In the genomic region with DNA sequence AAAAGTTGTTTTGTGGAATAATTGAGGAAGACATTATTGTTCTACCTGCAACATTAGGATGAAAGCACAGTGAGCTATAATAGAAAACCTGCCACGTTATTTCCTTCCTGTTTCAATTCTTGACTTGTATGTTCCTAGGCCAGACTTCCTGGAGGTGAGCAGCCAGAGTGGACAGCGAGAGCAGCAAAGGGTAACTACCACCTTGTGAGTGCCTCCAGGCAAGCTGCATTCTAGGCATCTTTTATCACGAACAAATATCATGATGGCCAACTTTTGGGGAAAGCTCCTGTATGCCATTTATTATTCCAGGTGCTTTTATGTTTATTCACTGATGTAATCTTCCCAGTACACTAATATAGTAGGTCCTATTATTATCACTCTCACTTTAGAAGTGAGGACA, we compare ENCODE assay signal across 1 cellular context.
TF ChIP-seq lines count a peak whose summit lies in the region.

No MANE protein-coding gene starts in this region.

TF ChIP-seq in IMR-90, 13 proteins besides CTCF, POLR2A, EP300 and RAD21:
- TF ChIP-seq RFX5 (IDR thresholded peaks at IDR 0.05; ENCODE audit: low read depth, low read length) (no peak), MAFK (IDR thresholded peaks at IDR 0.05; ENCODE audit: low read depth, low read length) (no peak), MAZ (IDR thresholded peaks at IDR 0.05; ENCODE audit: borderline replicate concordance, low read depth, low read length) (no peak), NFE2L2 (IDR thresholded peaks at IDR 0.05; ENCODE audit: low read depth, low read length) (no peak), RCOR1 (IDR thresholded peaks at IDR 0.05; ENCODE audit: insufficient replicate concordance, low read length) (no peak), USF2 (IDR thresholded peaks at IDR 0.05; ENCODE audit: low read depth, low read length) (no peak), BHLHE40 (IDR thresholded peaks at IDR 0.05; ENCODE audit: low read depth, low read length) (no peak), ELK1 (IDR thresholded peaks at IDR 0.05; ENCODE audit: borderline replicate concordance, low read depth, low read length) (no peak), FOS (IDR thresholded peaks at IDR 0.05; ENCODE audit: low read depth, low read length) (no peak), SMC3 (IDR thresholded peaks at IDR 0.05; ENCODE audit: low read depth, low read length) (no peak), CHD1 (IDR thresholded peaks at IDR 0.05; ENCODE audit: low read depth, low read length) (no peak), MXI1 (IDR thresholded peaks at IDR 0.05; ENCODE audit: borderline replicate concordance, low read depth, low read length) (no peak), CEBPB (IDR thresholded peaks at IDR 0.05; ENCODE audit: low read depth, low read length) (no peak)
